8 cellular contexts compared by ENCODE assay signal in the genomic region with DNA sequence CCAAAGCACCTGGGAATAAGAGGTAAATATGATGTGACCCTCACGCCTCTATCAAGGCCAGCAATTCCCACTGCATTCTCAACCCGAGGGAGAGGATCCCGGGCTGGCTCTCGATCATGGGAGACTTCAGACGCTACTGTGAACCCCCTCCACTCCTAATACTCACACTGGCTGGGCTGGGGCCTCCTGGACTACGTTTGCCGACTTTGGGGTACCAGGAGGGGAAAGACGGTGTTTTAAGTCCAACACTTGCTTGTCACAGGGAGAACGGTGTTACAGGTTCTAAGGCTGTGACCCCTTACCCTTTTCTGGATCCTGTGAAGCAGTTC. TPM values are rescaled to one million over a fixed set of nuclear protein-coding genes. Genes with fewer than 3 reads are reported as not detected.
DNase-seq lines count a peak whose midpoint lies in the region; ATAC-seq and TF ChIP-seq lines count a peak whose summit lies in the region.

No MANE protein-coding gene starts in this region.

- ATAC-seq in heart left ventricle = peak; percentile 3 to 21 (median 9)
- ATAC-seq in sciatic nerve = peak; percentile 20
- ATAC-seq in GM18868 (IDR thresholded peaks at IDR 0.05; ENCODE audit: unreplicated experiment) = no peak

- POLR2A ChIA-PET in activated CD4-positive, alpha-beta memory T cell treated with anti-CD3 and anti-CD28 coated beads, Interleukin-2, amount 10 ng/mL, durations not matched to agents 7 days and 5 days (lab: Charles Lee) = interaction anchor here (0.7 to 8.9 kb wide), 20 partner anchors 10 to 734 kb away, joined by 3 to 155 read pairs (median 6); a partner anchor contains a TSS

- CTCF ChIA-PET in activated CD4-positive, alpha-beta memory T cell treated with anti-CD3 and anti-CD28 coated beads, Interleukin-2, amount 10 ng/mL, durations not matched to agents 7 days and 5 days (lab: Charles Lee) = interaction anchor here (1.0 to 1.8 kb wide), 4 partner anchors 20 to 37 kb away, joined by 3 to 9 read pairs (median 4); a partner anchor contains a TSS

- H3K4me3 ChIP-seq in heart left ventricle = peak overlapping the region; percentile 68 to 98 (median 82)

- 0 to 1% (median 0%) methylated on average over 9 of the region's 9 CpGs for WGBS in heart left ventricle, 4 donors

- H3K27me3 Mint-ChIP-seq in activated CD4-positive, alpha-beta memory T cell treated with anti-CD3 and anti-CD28 coated beads, Interleukin-2, amount 10 ng/mL, durations not matched to agents 7 days and 5 days = no peaks in the 10 kb centered on the region

- H3K9me3 ChIP-seq in heart left ventricle = no peaks in the 10 kb centered on the region

- peaks cover 84% of the 10 kb centered on the region for H3K36me3 Mint-ChIP-seq in activated CD4-positive, alpha-beta memory T cell treated with anti-CD3 and anti-CD28 coated beads, Interleukin-2, amount 10 ng/mL, durations not matched to agents 7 days and 5 days (ENCODE audit: low read depth)

- no peak for TF ChIP-seq CTCF in heart left ventricle (IDR thresholded peaks at IDR 0.05)

- peaks cover 54% of the 10 kb centered on the region for H3K4me1 Mint-ChIP-seq in activated CD4-positive, alpha-beta memory T cell treated with anti-CD3 and anti-CD28 coated beads, Interleukin-2, amount 10 ng/mL, durations not matched to agents 7 days and 5 days

- H3K4me3 Mint-ChIP-seq in activated CD4-positive, alpha-beta memory T cell treated with anti-CD3 and anti-CD28 coated beads, Interleukin-2, amount 10 ng/mL, durations not matched to agents 7 days and 5 days = peak overlapping the region; percentile 94

- intact Hi-C loops in heart left ventricle (cut with DNase I) (loop anchor here in 9 of 10 donors (1.0 to 10.0 kb wide), 8 partner anchors 36 to 82 kb away; a partner anchor contains a TSS), sciatic nerve (cut with DNase I) (no loop called here)

- no peak for TF ChIP-seq POLR2A in heart left ventricle (IDR thresholded peaks at IDR 0.05)

- no peaks in the 10 kb centered on the region for H3K27me3 ChIP-seq in heart left ventricle

- H3K27ac Mint-ChIP-seq in activated CD4-positive, alpha-beta memory T cell treated with anti-CD3 and anti-CD28 coated beads, Interleukin-2, amount 10 ng/mL, durations not matched to agents 7 days and 5 days = peak overlapping the region; percentile 97

- H3K36me3 ChIP-seq in heart left ventricle = peaks cover 0 to 42% (median 13%) of the 10 kb centered on the region in 9 donors

- H3K27ac ChIP-seq in heart left ventricle = peak overlapping the region; percentile 79 to 97 (median 93)

- no peaks in the 10 kb centered on the region for H3K9me3 Mint-ChIP-seq in activated CD4-positive, alpha-beta memory T cell treated with anti-CD3 and anti-CD28 coated beads, Interleukin-2, amount 10 ng/mL, durations not matched to agents 7 days and 5 days

- H3K4me1 ChIP-seq in heart left ventricle = peaks cover 9 to 59% (median 45%) of the 10 kb centered on the region in 12 donors

- DNase-seq in DMS 273 (lab: John Stamatoyannopoulos, UW; ENCODE audit: unreplicated experiment) (peak; percentile 49), DMS 273 treated with DMSO at 0.1 percent for 48 hours (lab: John Stamatoyannopoulos, UW) (no peak), heart left ventricle (peak in 1 of 5 donors; percentile 24), sciatic nerve (ENCODE audit: low spot score) (no peak), pons (ENCODE audit: low spot score) (no peak), NCI-H128 (lab: John Stamatoyannopoulos, UW; ENCODE audit: unreplicated experiment) (no peak)
- peak; percentile 24 for DNase-seq in activated CD4-positive, alpha-beta memory T cell treated with anti-CD3 and anti-CD28 coated beads, Interleukin-2, amount 10 ng/mL, durations not matched to agents 7 days and 5 days

RNA-seq across cellular contexts. Expression of a gene that starts 0.5 kb away (rescaled TPM):
- total RNA-seq in activated CD4-positive, alpha-beta memory T cell treated with anti-CD3 and anti-CD28 coated beads, Interleukin-2, amount 10 ng/mL, durations not matched to agents 7 days and 5 days = 100 to 1,000 TPM; 826 to 860 TPM
- total RNA-seq in heart left ventricle (100 to 1,000 TPM; 361 to 741 (median 537) TPM), sciatic nerve (690 TPM)
- 1,000 to 10,000 TPM in 1 of 2 donors, 100 to 1,000 TPM in 1; 848 to 1,208 TPM for polyA plus RNA-seq in heart left ventricle

RNA-seq across cellular contexts. Expression of a gene that starts 27.5 kb away (rescaled TPM):
- total RNA-seq in activated CD4-positive, alpha-beta memory T cell treated with anti-CD3 and anti-CD28 coated beads, Interleukin-2, amount 10 ng/mL, durations not matched to agents 7 days and 5 days = 10 to 100 TPM; 45.0 to 46.2 TPM
- total RNA-seq in heart left ventricle = 1 to 10 TPM; 2.4 to 6.1 (median 3.3) TPM
- polyA plus RNA-seq in heart left ventricle = 1 to 10 TPM; 2.6 to 4.1 TPM
- 6.4 TPM for total RNA-seq in sciatic nerve

RNA-seq across cellular contexts. Expression of a gene that starts 36.5 kb away (rescaled TPM):
- 100 to 1,000 TPM; 240 to 241 TPM for total RNA-seq in activated CD4-positive, alpha-beta memory T cell treated with anti-CD3 and anti-CD28 coated beads, Interleukin-2, amount 10 ng/mL, durations not matched to agents 7 days and 5 days
- 100 to 1,000 TPM in 6 of 9 donors, 10 to 100 TPM in 3; 48.0 to 120 (median 103) TPM for total RNA-seq in heart left ventricle
- polyA plus RNA-seq in heart left ventricle = 100 to 1,000 TPM in 1 of 2 donors, 10 to 100 TPM in 1; 54.6 to 125 TPM
- total RNA-seq in sciatic nerve = 157 TPM

RNA-seq across cellular contexts. Expression of a gene that starts 38.5 kb away (rescaled TPM):
- total RNA-seq in activated CD4-positive, alpha-beta memory T cell treated with anti-CD3 and anti-CD28 coated beads, Interleukin-2, amount 10 ng/mL, durations not matched to agents 7 days and 5 days = 1 to 10 TPM; 2.0 to 2.2 TPM
- total RNA-seq in heart left ventricle (1 to 10 TPM in 1 of 9 donors, not detected in 8; 7.4 TPM), sciatic nerve (0.67 TPM)
- under 1 TPM in 1 of 2 donors, not detected in 1; 0.10 TPM for polyA plus RNA-seq in heart left ventricle

Comparison
In these comparisons a context has a peak if more than half of its experiments do, and no peak if none do; other contexts are left out.
1. DNase-seq: peak in DMS 273 (single experiment) and activated CD4-positive, alpha-beta memory T cell treated with anti-CD3 and anti-CD28 coated beads, Interleukin-2, amount 10 ng/mL, durations not matched to agents 7 days and 5 days (single experiment); none in DMS 273 treated with DMSO at 0.1 percent for 48 hours (single experiment), sciatic nerve (single experiment), pons (single experiment) and NCI-H128 (single experiment).